In the genomic region with DNA sequence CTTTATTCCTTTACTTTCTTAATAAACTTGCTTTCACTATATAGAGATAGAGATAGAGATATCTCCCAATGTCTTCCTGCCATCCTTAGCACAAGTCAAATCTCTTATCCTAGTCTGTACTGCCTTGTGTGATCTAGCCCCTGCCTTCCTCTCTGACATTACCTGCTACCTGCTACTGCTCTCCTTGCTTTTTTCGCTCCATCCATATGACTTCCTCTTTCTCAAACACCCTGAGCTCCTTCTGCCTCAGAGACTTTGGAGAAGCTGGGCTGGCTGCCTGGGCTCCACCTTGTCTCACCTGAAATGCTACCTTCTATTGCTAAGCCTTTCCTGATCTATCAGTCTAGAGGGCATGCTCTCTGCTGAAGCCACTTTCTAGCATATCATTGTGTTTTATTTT, we compare ENCODE assay signal across 1 cellular context.
TF ChIP-seq lines count a peak whose summit lies in the region.

No MANE protein-coding gene starts in this region.

TF ChIP-seq in GM23338, 12 proteins besides CTCF, POLR2A, EP300 and RAD21 (continued from another document):
- no peak for TF ChIP-seq ETS1 (IDR thresholded peaks at IDR 0.05)
- TF ChIP-seq JUNB (IDR thresholded peaks at IDR 0.05; ENCODE audit: unreplicated experiment): no peak
- TF ChIP-seq NANOG (IDR thresholded peaks at IDR 0.05; ENCODE audit: borderline replicate concordance): no peak
